Comparison of ENCODE assay signal across 1 cellular context in genomic region chr11:63919267-63920125, GRCh38.
TF ChIP-seq lines count a peak whose summit lies in the region.

No MANE protein-coding gene starts in this region.

TF ChIP-seq in K562, 482 proteins besides CTCF, POLR2A, EP300 and RAD21 (continues in another document):
- TF ChIP-seq USF1 (CRISPR knock-in tag; IDR thresholded peaks at IDR 0.05), result peak; percentile 50; the same call in 1 of the 2 replicates
- no peak for TF ChIP-seq HIVEP1 (CRISPR knock-in tag; IDR thresholded peaks at IDR 0.05)
- peak; percentile 63 for TF ChIP-seq PCBP1 (IDR thresholded peaks at IDR 0.05; ENCODE audit: low read depth, low read length, poor library complexity, severe bottlenecking)
- no peak for TF ChIP-seq ZNF224 (CRISPR knock-in tag; IDR thresholded peaks at IDR 0.05)
- no peak for TF ChIP-seq NR1H2 (CRISPR knock-in tag; IDR thresholded peaks at IDR 0.05)
- peak; percentile 32 to 58; a peak in 2 of 4 replicates for TF ChIP-seq MNT (conservative IDR thresholded peaks at IDR 0.05)
- TF ChIP-seq RBFOX2 (IDR thresholded peaks at IDR 0.05; ENCODE audit: low read depth, low read length), result peak; percentile 63
- no peak for TF ChIP-seq NFATC3 (IDR thresholded peaks at IDR 0.05)
- TF ChIP-seq ZNF740 (CRISPR knock-in tag; IDR thresholded peaks at IDR 0.05), result peak; percentile 57; the same call in 1 of the 2 replicates
- no peak for TF ChIP-seq ZNF740 (tag; IDR thresholded peaks at IDR 0.05)
- TF ChIP-seq ZNF518B (CRISPR knock-in tag; IDR thresholded peaks at IDR 0.05), result no peak
- TF ChIP-seq USF2 (CRISPR knock-in tag; IDR thresholded peaks at IDR 0.05), result peak; percentile 44
- peak; percentile 55; the same call in 1 of the 2 replicates for TF ChIP-seq POLR2G (IDR thresholded peaks at IDR 0.05; ENCODE audit: low read depth, low read length)
- TF ChIP-seq MYC (IDR thresholded peaks at IDR 0.05; ENCODE audit: low read depth, low read length), result peak; percentile 63; the same call in 1 of the 2 replicates
- no peak for TF ChIP-seq MYC (CRISPR knock-in tag; IDR thresholded peaks at IDR 0.05; ENCODE audit: borderline replicate concordance, low read depth)
- TF ChIP-seq ZNF695 (CRISPR knock-in tag; IDR thresholded peaks at IDR 0.05), result no peak
- TF ChIP-seq MAX (CRISPR knock-in tag; IDR thresholded peaks at IDR 0.05), result peak; percentile 19; the same call in 1 of the 2 replicates
- 0 out of 2 replicates have a peak, but pooled peaks have one; percentile 12 for TF ChIP-seq ZNF583 (CRISPR knock-in tag; IDR thresholded peaks at IDR 0.05)
- no peak for TF ChIP-seq TRIM25 (IDR thresholded peaks at IDR 0.05; ENCODE audit: borderline replicate concordance)
- TF ChIP-seq MLLT1 (IDR thresholded peaks at IDR 0.05), result peak in 1 of 2 experiments; percentile 41; a peak in 1 of 4 replicates
- TF ChIP-seq ZNF3 (CRISPR knock-in tag; IDR thresholded peaks at IDR 0.05), result no peak
- TF ChIP-seq ZBTB7A (IDR thresholded peaks at IDR 0.05; ENCODE audit: borderline replicate concordance, control insufficient read depth, low read depth, low read length), result peak; percentile 69; the same call in 1 of the 2 replicates
- TF ChIP-seq RB1 (IDR thresholded peaks at IDR 0.05; ENCODE audit: low read depth), result peak; percentile 56; the same call in 1 of the 2 replicates
- TF ChIP-seq DLX4 (CRISPR knock-in tag; IDR thresholded peaks at IDR 0.05), result no peak
- TF ChIP-seq NFIX (CRISPR knock-in tag; IDR thresholded peaks at IDR 0.05; ENCODE audit: low read depth), result no peak
- 0 out of 4 replicates have a peak, but pooled peaks have one; percentile 35 to 39 for TF ChIP-seq MAZ (CRISPR knock-in tag; conservative IDR thresholded peaks at IDR 0.05 in 1 of 2, IDR thresholded peaks at IDR 0.05 in 1 of 2)
- no peak for TF ChIP-seq ZNF436 (CRISPR knock-in tag; IDR thresholded peaks at IDR 0.05)
- peak; percentile 45; the same call in 1 of the 2 replicates for TF ChIP-seq VEZF1 (CRISPR knock-in tag; IDR thresholded peaks at IDR 0.05)
- peak; percentile 74; the same call in 1 of the 2 replicates for TF ChIP-seq CREB3L1 (IDR thresholded peaks at IDR 0.05; ENCODE audit: borderline replicate concordance, low read depth)
- TF ChIP-seq BRD4 (IDR thresholded peaks at IDR 0.05), result no peak
- TF ChIP-seq AFF1 (IDR thresholded peaks at IDR 0.05; ENCODE audit: low read depth in 1 of 2, partially characterized antibody in 2 of 2), result no peak
- no peak for TF ChIP-seq RNF219 (CRISPR knock-in tag; IDR thresholded peaks at IDR 0.05)
- TF ChIP-seq SMAD4 (CRISPR knock-in tag; conservative IDR thresholded peaks at IDR 0.05), result no peak
- no peak for TF ChIP-seq KDM4B (IDR thresholded peaks at IDR 0.05; ENCODE audit: borderline replicate concordance in 2 of 2, low read depth in 1 of 2)
